Comparison of ENCODE assay signal across 12 cellular contexts in the genomic region with DNA sequence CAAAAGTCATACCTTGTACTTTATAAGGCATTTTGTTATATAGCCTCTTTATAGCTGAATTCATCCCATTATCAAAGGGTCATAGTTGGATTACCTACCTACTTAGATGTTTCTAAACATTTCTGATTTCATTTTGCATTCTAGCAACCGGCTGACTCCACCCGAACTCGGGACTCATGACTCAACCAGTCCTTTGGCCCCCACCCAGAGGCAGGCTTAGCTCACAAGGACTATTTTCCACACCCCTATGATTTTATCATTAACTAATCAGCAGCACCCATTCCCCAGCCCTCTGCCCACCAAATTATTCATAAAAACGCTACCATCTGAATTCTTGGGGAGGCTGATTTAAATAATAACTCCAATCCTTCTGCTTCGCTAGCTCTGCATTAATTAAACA.
A peak's percentile ranks its signal among the peaks of the same experiment; 100 is the strongest.
DNase-seq lines count a peak whose midpoint lies in the region; ATAC-seq and TF ChIP-seq lines count a peak whose summit lies in the region.
"Had no signal": no experiment of that assay in that cellular context is flagged by ENCODE, and none has a peak within 500 bp of the region (broad histone marks: within the 10 kb centered on the region; RNA-seq: fewer than 3 reads in every experiment).

No MANE protein-coding gene starts in this region.

- H3K4me1 ChIP-seq in breast epithelium: no peaks in the 10 kb centered on the region
- H3K4me1 ChIP-seq in right atrium auricular region: no peaks in the 10 kb centered on the region
- H3K4me1 ChIP-seq in Karpas-422 (ENCODE audit: low read length): peaks cover 7% of the 10 kb centered on the region

- H3K27me3 ChIP-seq in breast epithelium (peaks cover 0 to 37% of the 10 kb centered on the region in 2 donors), right atrium auricular region (no peaks in the 10 kb centered on the region), Karpas-422 (ENCODE audit: low read length) (no peaks in the 10 kb centered on the region)

- intact Hi-C loops in breast epithelium (cut with DNase I; ENCODE audit: low total_unique reads): no loop called here

- peak overlapping the region; percentile 72 for H3K27ac Mint-ChIP-seq in HFFc6
- H3K27ac Mint-ChIP-seq: activated B cell treated with CpG ODN at 0.5 μM for 24 hours, endodermal cell had no signal

- no peaks in the 10 kb centered on the region for H3K36me3 ChIP-seq in breast epithelium
- H3K36me3 ChIP-seq in right atrium auricular region: no peaks in the 10 kb centered on the region
- no peaks in the 10 kb centered on the region for H3K36me3 ChIP-seq in Karpas-422 (ENCODE audit: insufficient read depth, low read length)
- H3K36me3 ChIP-seq: spleen had no signal

- no peak overlapping the region for H3K4me2 ChIP-seq in Karpas-422 (ENCODE audit: low read depth, low read length, poor library complexity, severe bottlenecking)

- no peaks in the 10 kb centered on the region for H3K36me3 Mint-ChIP-seq in HFFc6 (ENCODE audit: low read depth)

- H3K27me3 Mint-ChIP-seq in HFFc6 (ENCODE audit: insufficient read depth): no peaks in the 10 kb centered on the region; the same call in 1 of the 2 replicates
- H3K27me3 Mint-ChIP-seq: activated B cell treated with CpG ODN at 0.5 μM for 24 hours had no signal

- no peaks in the 10 kb centered on the region; the same call in 1 of the 2 replicates for H3K9me3 Mint-ChIP-seq in HFFc6

- H3K9me3 ChIP-seq in breast epithelium: no peaks in the 10 kb centered on the region
- no peaks in the 10 kb centered on the region for H3K9me3 ChIP-seq in right atrium auricular region
- H3K9me3 ChIP-seq in Karpas-422 (ENCODE audit: low read length): no peaks in the 10 kb centered on the region
- H3K9me3 ChIP-seq: spleen had no signal

- DNase-seq in HFFc6 (peak; percentile 18), breast epithelium (ENCODE audit: low spot score in 2 of 2) (no peak), right atrium auricular region (ENCODE audit: low spot score) (peak; percentile 81), stromal cell of bone marrow (ENCODE audit: low read depth) (peak; percentile 68), Karpas-422 (no peak)
- DNase-seq: activated B cell treated with CpG ODN at 0.5 μM for 24 hours, endodermal cell, NCI-H1930, spleen had no signal

- H2AFZ ChIP-seq in Karpas-422 (ENCODE audit: low read length): no peak overlapping the region

- no peaks in the 10 kb centered on the region for H3K9me2 ChIP-seq in Karpas-422 (replicated peaks; ENCODE audit: insufficient read depth, low read length)

- TF ChIP-seq POLR2A in breast epithelium (IDR thresholded peaks at IDR 0.05): no peak

- H3K4me3 Mint-ChIP-seq in HFFc6: no peak overlapping the region
- H3K4me3 Mint-ChIP-seq: activated B cell treated with CpG ODN at 0.5 μM for 24 hours, endodermal cell had no signal

- H3K27ac ChIP-seq in breast epithelium: peak overlapping the region; percentile 0 to 88
- H3K27ac ChIP-seq in right atrium auricular region: no peak overlapping the region
- H3K27ac ChIP-seq in Karpas-422 (ENCODE audit: low read length): no peak overlapping the region

- H4K20me1 ChIP-seq in Karpas-422 (ENCODE audit: insufficient read depth, low read depth, low read length): no peaks in the 10 kb centered on the region

- TF ChIP-seq CTCF in HFFc6 (IDR thresholded peaks at IDR 0.05) (no peak), breast epithelium (IDR thresholded peaks at IDR 0.05) (no peak), right atrium auricular region (IDR thresholded peaks at IDR 0.05) (no peak)

- no peaks in the 10 kb centered on the region for H3K79me2 ChIP-seq in Karpas-422 (ENCODE audit: low read length)

- H3K4me3 ChIP-seq in breast epithelium: no peak overlapping the region
- no peak overlapping the region for H3K4me3 ChIP-seq in right atrium auricular region
- H3K4me3 ChIP-seq in Karpas-422 (ENCODE audit: low read length): no peak overlapping the region
- H3K4me3 ChIP-seq: spleen had no signal

- no peak for ATAC-seq in HG02588 (IDR thresholded peaks at IDR 0.05; ENCODE audit: unreplicated experiment)
- ATAC-seq in HG02759 (IDR thresholded peaks at IDR 0.05; ENCODE audit: unreplicated experiment): no peak
- no peak for ATAC-seq in GM19452 (IDR thresholded peaks at IDR 0.05; ENCODE audit: unreplicated experiment)

- H3K4me1 Mint-ChIP-seq in HFFc6 (ENCODE audit: low read depth): peaks cover 41% of the 10 kb centered on the region

- H3K9ac ChIP-seq in Karpas-422 (ENCODE audit: low read length): no peak overlapping the region

Comparison
In these comparisons a context has a peak if more than half of its experiments do, and no peak if none do; other contexts are left out.
1. DNase-seq: peak in HFFc6 (single experiment), right atrium auricular region (single experiment) and stromal cell of bone marrow (single experiment); none in breast epithelium (0 of 2) and Karpas-422 (single experiment).
2. H3K27ac ChIP-seq: peak in breast epithelium (2 of 2); none in right atrium auricular region (0 of 2) and Karpas-422 (single experiment).